Comparison of ENCODE assay signal across 13 cellular contexts in the genomic region with DNA sequence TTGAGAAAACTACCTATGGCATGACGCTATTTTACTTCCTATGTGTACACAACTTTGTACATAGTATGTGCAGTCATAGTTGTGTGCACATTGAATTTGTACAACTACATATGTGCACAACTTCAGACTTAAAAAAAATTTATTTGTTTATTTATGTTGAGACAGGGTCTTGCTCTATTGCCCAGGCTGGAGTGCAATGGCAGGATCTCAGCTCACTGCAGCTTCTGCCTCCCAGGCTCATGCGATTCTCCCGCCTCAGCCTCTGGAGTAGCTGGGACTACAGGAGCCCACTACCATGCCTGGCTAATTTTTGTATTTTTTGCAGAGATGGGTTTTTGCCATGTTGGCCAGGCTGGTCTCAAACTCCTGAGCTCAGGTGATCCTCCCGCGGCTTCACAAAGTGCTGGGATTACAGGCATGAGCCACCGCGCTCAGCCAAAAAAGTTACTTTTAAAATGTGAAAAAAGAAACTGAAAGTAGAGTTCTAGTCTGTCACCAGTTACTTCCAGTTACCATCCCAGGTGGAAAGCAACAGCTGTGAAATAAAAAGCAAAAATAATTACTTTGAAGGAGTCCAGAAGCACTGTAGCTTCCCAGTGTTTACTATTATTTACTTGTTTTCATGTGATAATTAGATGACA. TPM values are rescaled to one million over a fixed set of nuclear protein-coding genes. Genes with fewer than 3 reads are reported as not detected.
A peak's percentile ranks its signal among the peaks of the same experiment; 100 is the strongest.
DNase-seq lines count a peak whose midpoint lies in the region; ATAC-seq, FAIRE-seq and TF ChIP-seq lines count a peak whose summit lies in the region.
"Had no signal": no experiment of that assay in that cellular context is flagged by ENCODE, and none has a peak within 500 bp of the region (broad histone marks: within the 10 kb centered on the region; RNA-seq: fewer than 3 reads in every experiment).

No MANE protein-coding gene starts in this region.

- no peaks in the 10 kb centered on the region for H3K27me3 Mint-ChIP-seq in natural killer cell treated with Interleukin-12 subunit alpha and Interleukin-12 subunit beta and Interleukin-15 and Interleukin-18, amount 100 ng/mL, for 72 hours

- H3K4me1 ChIP-seq in DND-41 (ENCODE audit: insufficient read depth, low read length) (peaks cover 71% of the 10 kb centered on the region), MM.1S (ENCODE audit: low read length) (peaks cover 27% of the 10 kb centered on the region), GM12878 (ENCODE audit: control insufficient read depth, insufficient read depth, low read length) (peaks cover 18% of the 10 kb centered on the region), prostate gland (replicated peaks) (peaks cover 4% of the 10 kb centered on the region)

- no peaks in the 10 kb centered on the region for H3K9me2 ChIP-seq in MM.1S (replicated peaks; ENCODE audit: insufficient read depth, low read length)

- H3K9me3 Mint-ChIP-seq in natural killer cell treated with Interleukin-12 subunit alpha and Interleukin-12 subunit beta and Interleukin-15 and Interleukin-18, amount 100 ng/mL, for 72 hours, result no peaks in the 10 kb centered on the region

- H3K4me3 Mint-ChIP-seq in natural killer cell treated with Interleukin-12 subunit alpha and Interleukin-12 subunit beta and Interleukin-15 and Interleukin-18, amount 100 ng/mL, for 72 hours, result peak overlapping the region; percentile 97

- TF ChIP-seq RAD21 in GM12878 (IDR thresholded peaks at IDR 0.05; ENCODE audit: insufficient read depth, low read depth, low read length), result no peak

- TF ChIP-seq EP300 in GM12878 (IDR thresholded peaks at IDR 0.05; ENCODE audit: borderline replicate concordance in 1 of 2, control insufficient read depth in 1 of 2, low read depth in 2 of 2, low read length in 2 of 2), result no peak

- peaks cover 42 to 65% of the 10 kb centered on the region in 2 donors for H3K4me1 Mint-ChIP-seq in natural killer cell treated with Interleukin-12 subunit alpha and Interleukin-12 subunit beta and Interleukin-15 and Interleukin-18, amount 100 ng/mL, for 72 hours (ENCODE audit: low read depth in 2 of 2)

- H3K27me3 ChIP-seq in DND-41 (ENCODE audit: insufficient read depth, low read length, poor library complexity), result no peaks in the 10 kb centered on the region
- H3K27me3 ChIP-seq in MM.1S (replicated peaks; ENCODE audit: insufficient read depth, low read length), result no peaks in the 10 kb centered on the region
- H3K27me3 ChIP-seq in GM12878 (replicated peaks in 1 of 2; ENCODE audit: control insufficient read depth in 2 of 2, insufficient read depth in 2 of 2, low read length in 1 of 2), result no peaks in the 10 kb centered on the region
- H3K27me3 ChIP-seq in H7 (ENCODE audit: control insufficient read depth, insufficient read depth, low read length), result no peaks in the 10 kb centered on the region
- no peaks in the 10 kb centered on the region for H3K27me3 ChIP-seq in prostate gland (replicated peaks; ENCODE audit: insufficient read depth)

- RAD21 ChIA-PET in GM12878 (lab: Charles Lee; ENCODE audit: unreplicated experiment), result interaction anchor here (0.9 to 1.0 kb wide), 2 partner anchors 83 to 216 kb away, joined by 4 read pairs; no protein-coding TSS in a partner anchor

- intact Hi-C loops in GM12878 (cut with micrococcal nuclease; ENCODE audit: unreplicated experiment), result loop anchor here (2.0 to 10.0 kb wide), 5 partner anchors 72 to 305 kb away; a partner anchor contains a TSS
- intact Hi-C loops in prostate gland (cut with DNase I), result loop anchor here (5.0 to 10.0 kb wide), 4 partner anchors 87 to 212 kb away; a partner anchor contains a TSS

- H3K79me2 ChIP-seq in DND-41 (ENCODE audit: insufficient read depth, low read length) (peaks cover 67% of the 10 kb centered on the region), MM.1S (ENCODE audit: low read length) (peaks cover 42% of the 10 kb centered on the region), GM12878 (ENCODE audit: control insufficient read depth, insufficient read depth, low read length) (peaks cover 49% of the 10 kb centered on the region)

- no TSS peak for BruUV-seq in GM12878 (replicated peaks; lab: Mats Ljungman, UMichigan)

- WGBS in GM12878 (ENCODE audit: insufficient coverage, insufficient replicate concordance, low lambda C conversion rate, missing lambda C conversion rate), result 57% methylated on average over 7 of the region's 7 CpGs
- WGBS in prostate gland, result 80% methylated on average over 7 of the region's 7 CpGs

- H3K4me3 ChIP-seq in DND-41 (ENCODE audit: low read depth in 1 of 2, low read length in 2 of 2) (no peak overlapping the region), MM.1S (ENCODE audit: low read length) (no peak overlapping the region; the same call in 1 of the 2 replicates), GM12878 (no peak overlapping the region), H7 (ENCODE audit: insufficient read depth, low read depth, low read length) (no peak overlapping the region), prostate gland (no peak overlapping the region)
- H3K4me3 ChIP-seq: SK-N-MC had no signal

- 0 out of 2 replicates have a peak overlapping the region, but pooled peaks have one; percentile 7 for H3K9ac ChIP-seq in DND-41 (ENCODE audit: low read depth, low read length)
- H3K9ac ChIP-seq in MM.1S (ENCODE audit: low read length), result no peak overlapping the region
- H3K9ac ChIP-seq in GM12878 (ENCODE audit: control insufficient read depth, insufficient read depth, low read length), result no peak overlapping the region

- POLR2A ChIA-PET in GM12878 (lab: Charles Lee), result interaction anchor here (0.9 to 2.5 kb wide), 5 partner anchors 14 to 243 kb away, joined by 3 to 11 read pairs (median 5); a partner anchor contains a TSS

- no peak overlapping the region for H2AFZ ChIP-seq in DND-41 (ENCODE audit: low read depth, low read length)
- H2AFZ ChIP-seq in MM.1S (ENCODE audit: low read length), result 0 out of 2 replicates have a peak overlapping the region, but pooled peaks have one; percentile 14
- no peak overlapping the region for H2AFZ ChIP-seq in GM12878 (ENCODE audit: control insufficient read depth, low read depth, low read length)

- CTCF ChIA-PET in GM12878 (lab: Yijun Ruan, JAX), result interaction anchor here (0.7 to 4.7 kb wide), 3 partner anchors 15 to 217 kb away, joined by 3 to 41 read pairs (median 18); a partner anchor contains a TSS

- peak overlapping the region; percentile 15; the same call in 1 of the 2 replicates for H3K4me2 ChIP-seq in DND-41 (ENCODE audit: insufficient read depth, low read length)
- peak overlapping the region; percentile 46 for H3K4me2 ChIP-seq in MM.1S (ENCODE audit: low read depth, low read length)
- H3K4me2 ChIP-seq in GM12878 (ENCODE audit: control insufficient read depth, insufficient read depth), result peak overlapping the region; percentile 31

- H3K27ac ChIP-seq in DND-41 (ENCODE audit: low read length) (no peak overlapping the region), MM.1S (ENCODE audit: low read length) (no peak overlapping the region), GM12878 (ENCODE audit: control insufficient read depth, insufficient read depth) (peak overlapping the region; percentile 4; the same call in 1 of the 2 replicates), prostate gland (no peak overlapping the region)
- H3K27ac ChIP-seq: SK-N-MC had no signal

- H3F3A ChIP-seq in MM.1S (ENCODE audit: insufficient read depth, low read length), result peaks cover 13% of the 10 kb centered on the region

- DNase-seq in DND-41 (no peak), MM.1S (peak; percentile 40), GM12878 (ENCODE audit: low read depth, low spot score) (no peak), foreskin melanocyte (no peak), inferior parietal cortex (ENCODE audit: extremely low spot score) (no peak), H7 (no peak), prostate gland (ENCODE audit: low spot score) (no peak)
- DNase-seq in natural killer cell treated with Interleukin-12 subunit alpha and Interleukin-12 subunit beta and Interleukin-15 and Interleukin-18, amount 100 ng/mL, for 72 hours (ENCODE audit: low spot score), result no peak
- DNase-seq: activated CD4-positive, alpha-beta T cell treated with anti-CD3 and anti-CD28 coated beads for 1 hour; DMS53; NCI-H524; stimulated activated naive CD4-positive, alpha-beta T cell treated with Interleukin-2 at 50 U/mL for 16 hours had no signal

- H3K27ac Mint-ChIP-seq in natural killer cell treated with Interleukin-12 subunit alpha and Interleukin-12 subunit beta and Interleukin-15 and Interleukin-18, amount 100 ng/mL, for 72 hours, result peak overlapping the region; percentile 86 to 89

- TF ChIP-seq POLR2A in GM12878 (IDR thresholded peaks at IDR 0.05; ENCODE audit: low read depth, low read length) (no peak), prostate gland (IDR thresholded peaks at IDR 0.05) (no peak)

- ATAC-seq in DND-41 (ENCODE audit: insufficient read depth, low read depth) (no peak), GM12878 (no peak)
- ATAC-seq in natural killer cell treated with Interleukin-12 subunit alpha and Interleukin-12 subunit beta and Interleukin-15 and Interleukin-18, amount 100 ng/mL, for 72 hours, result no peak

- H3K9me3 ChIP-seq in DND-41 (ENCODE audit: insufficient read depth, low read length, severe bottlenecking), result no peaks in the 10 kb centered on the region
- no peaks in the 10 kb centered on the region for H3K9me3 ChIP-seq in MM.1S (replicated peaks; ENCODE audit: insufficient read depth, low read length)
- no peaks in the 10 kb centered on the region for H3K9me3 ChIP-seq in GM12878 (replicated peaks; ENCODE audit: control insufficient read depth, insufficient read depth, low read length)
- no peaks in the 10 kb centered on the region for H3K9me3 ChIP-seq in prostate gland

- in situ Hi-C loops in GM12878 (cut with MboI), result loop anchor here (5.0 kb wide), 1 partner anchor 77 kb away; no protein-coding TSS in a partner anchor

- no peak for FAIRE-seq in GM12878 (lab: Jason Lieb, UNC)

- SMC1A ChIA-PET in GM12878 (lab: Charles Lee; ENCODE audit: uncharacterized antibody, unreplicated experiment), result interaction anchor here (0.8 to 2.8 kb wide), 9 partner anchors 11 to 216 kb away, joined by 3 to 13 read pairs (median 9); a partner anchor contains a TSS

- H3K36me3 Mint-ChIP-seq in natural killer cell treated with Interleukin-12 subunit alpha and Interleukin-12 subunit beta and Interleukin-15 and Interleukin-18, amount 100 ng/mL, for 72 hours, result peaks cover 8% of the 10 kb centered on the region

- TF ChIP-seq CTCF in DND-41 (IDR thresholded peaks at IDR 0.05; ENCODE audit: borderline replicate concordance, extremely low read depth, low read length, poor library complexity, severe bottlenecking) (no peak), MM.1S (IDR thresholded peaks at IDR 0.05; ENCODE audit: low read length) (no peak), GM12878 (IDR thresholded peaks at IDR 0.05 in 2 of 3, conservative IDR thresholded peaks at IDR 0.05 in 1 of 3; ENCODE audit: control insufficient read depth in 2 of 3, extremely low read depth in 1 of 3, insufficient read depth in 1 of 3, low read depth in 3 of 3, low read length in 3 of 3) (no peak), prostate gland (IDR thresholded peaks at IDR 0.05) (no peak)

- H3K36me3 ChIP-seq in DND-41 (ENCODE audit: insufficient read depth, low read length), result peaks cover 8% of the 10 kb centered on the region; the same call in 1 of the 2 replicates
- no peaks in the 10 kb centered on the region; the same call in 1 of the 2 replicates for H3K36me3 ChIP-seq in MM.1S (replicated peaks; ENCODE audit: insufficient read depth, low read length)
- peaks cover 0 to 6% of the 10 kb centered on the region in 2 experiments; a peak in 1 of 4 replicates for H3K36me3 ChIP-seq in GM12878 (ENCODE audit: control insufficient read depth in 2 of 2, insufficient read depth in 2 of 2, low read length in 1 of 2)
- H3K36me3 ChIP-seq in H7 (replicated peaks; ENCODE audit: control insufficient read depth, insufficient read depth, low read length), result no peaks in the 10 kb centered on the region; the same call in 1 of the 2 replicates
- no peaks in the 10 kb centered on the region for H3K36me3 ChIP-seq in prostate gland

- H4K20me1 ChIP-seq in DND-41 (ENCODE audit: insufficient read depth, low read length) (no peaks in the 10 kb centered on the region), MM.1S (ENCODE audit: insufficient read depth, low read length) (no peaks in the 10 kb centered on the region), GM12878 (ENCODE audit: control insufficient read depth, insufficient read depth) (no peaks in the 10 kb centered on the region)

RNA-seq across cellular contexts. Expression of a gene that starts 1.7 kb away (rescaled TPM):
- total RNA-seq in GM12878 (2013; cell fraction: nucleolus; rRNA removed), result 64.1 and 65.1 TPM in 2 replicates
- total RNA-seq in GM12878 (2014; rRNA removed) (8.5 and 10.1 TPM in 2 replicates), GM12878 (2014; rRNA removed; fragmentation: Illumina TruSeq; extraction: Trizol) (10.8 and 10.9 TPM in 2 replicates), GM12878 (2021) (13.2 and 16.1 TPM in 2 replicates), prostate gland (10 to 100 TPM; 20.5 to 39.4 TPM)
- polyA plus RNA-seq in GM12878 (2011; ENCODE audit: low read depth), result 6.2 TPM
- polyA plus RNA-seq in GM12878 (2011; rRNA removed) (11.5 and 12.1 TPM in 2 replicates), GM12878 (2014; fragmentation: Illumina TruSeq; extraction: Trizol) (17.9 and 23.2 TPM in 2 replicates), GM12878 (2014; fragmentation: Nextera tagmentation; extraction: Ambion mirVana) (1 to 10 TPM; 1.0 to 1.5 TPM), GM12878 (2014; rRNA removed) (8.3 and 9.0 TPM in 2 replicates), GM12878 (2016; fragmentation: Nextera tagmentation; extraction: Ambion mirVana) (1 to 10 TPM; 5.6 to 5.8 TPM)
- 6.7 and 11.2 TPM in 2 replicates for polyA plus RNA-seq in GM12878 (2011; cell fraction: cytosol; rRNA removed)
- polyA plus RNA-seq in GM12878 (2011; cell fraction: nucleus; rRNA removed), result 33.7 and 34.6 TPM in 2 replicates
- 8.7 and 8.9 TPM in 2 replicates for polyA plus RNA-seq in GM12878 (2012)
- polyA minus RNA-seq in GM12878 (2011; rRNA and poly(A)+ RNA removed), result 16.6 and 21.7 TPM in 2 replicates
- 6.4 and 9.0 TPM in 2 replicates for polyA minus RNA-seq in GM12878 (2011; cell fraction: cytosol; rRNA and poly(A)+ RNA removed)
- 14.3 and 16.2 TPM in 2 replicates for polyA minus RNA-seq in GM12878 (2011; cell fraction: nucleus; rRNA and poly(A)+ RNA removed)
- total RNA-seq in natural killer cell treated with Interleukin-12 subunit alpha and Interleukin-12 subunit beta and Interleukin-15 and Interleukin-18, amount 100 ng/mL, for 72 hours, result 10 to 100 TPM; 18.2 to 20.0 TPM
- total RNA-seq in H7 (2014; rRNA removed; shearing (Covaris generic)), result 13.4 and 18.6 TPM in 2 replicates

RNA-seq across cellular contexts. Expression of a gene that starts 15.6 kb away (rescaled TPM):
- 3.0 and 5.8 TPM in 2 replicates for total RNA-seq in GM12878 (2013; cell fraction: nucleolus; rRNA removed)
- total RNA-seq in GM12878 (2014; rRNA removed) (6.1 and 9.5 TPM in 2 replicates), GM12878 (2014; rRNA removed; fragmentation: Illumina TruSeq; extraction: Trizol) (10.7 and 11.2 TPM in 2 replicates), GM12878 (2021) (6.6 and 7.1 TPM in 2 replicates), prostate gland (1 to 10 TPM; 5.3 TPM)
- polyA plus RNA-seq in GM12878 (2011; ENCODE audit: low read depth), result 3.4 TPM
- polyA plus RNA-seq in GM12878 (2011; rRNA removed) (4.6 and 5.2 TPM in 2 replicates), GM12878 (2014; fragmentation: Illumina TruSeq; extraction: Trizol) (10.1 and 12.7 TPM in 2 replicates), GM12878 (2014; fragmentation: Nextera tagmentation; extraction: Ambion mirVana) (10 to 100 TPM; 10.5 to 13.8 TPM), GM12878 (2014; rRNA removed) (8.3 and 10.1 TPM in 2 replicates), GM12878 (2016; fragmentation: Nextera tagmentation; extraction: Ambion mirVana) (10 to 100 TPM; 10.7 to 11.2 TPM)
- polyA plus RNA-seq in GM12878 (2011; cell fraction: cytosol; rRNA removed), result 2.3 and 3.5 TPM in 2 replicates
- 3.6 and 5.0 TPM in 2 replicates for polyA plus RNA-seq in GM12878 (2011; cell fraction: nucleus; rRNA removed)
- polyA plus RNA-seq in GM12878 (2012), result 5.1 and 5.3 TPM in 2 replicates
- 4.3 and 5.2 TPM in 2 replicates for polyA minus RNA-seq in GM12878 (2011; rRNA and poly(A)+ RNA removed)
- polyA minus RNA-seq in GM12878 (2011; cell fraction: cytosol; rRNA and poly(A)+ RNA removed), result 0.73 and 1.2 TPM in 2 replicates
- polyA minus RNA-seq in GM12878 (2011; cell fraction: nucleus; rRNA and poly(A)+ RNA removed), result 5.3 and 5.6 TPM in 2 replicates
- total RNA-seq in natural killer cell treated with Interleukin-12 subunit alpha and Interleukin-12 subunit beta and Interleukin-15 and Interleukin-18, amount 100 ng/mL, for 72 hours, result 1 to 10 TPM; 5.8 to 6.0 TPM
- 4.0 and 4.3 TPM in 2 replicates for total RNA-seq in H7 (2014; rRNA removed; shearing (Covaris generic))

RNA-seq across cellular contexts. Expression of a gene that starts 59.6 kb away (rescaled TPM):
- total RNA-seq in GM12878 (2013; cell fraction: nucleolus; rRNA removed), result 5.4 and 5.5 TPM in 2 replicates
- total RNA-seq in GM12878 (2014; rRNA removed), result 1.9 and 2.3 TPM in 2 replicates
- total RNA-seq in GM12878 (2014; rRNA removed; fragmentation: Illumina TruSeq; extraction: Trizol), result 3.2 and 3.3 TPM in 2 replicates
- total RNA-seq in GM12878 (2021), result 2.5 and 2.6 TPM in 2 replicates
- 1.5 TPM for polyA plus RNA-seq in GM12878 (2011; ENCODE audit: low read depth)
- polyA plus RNA-seq in GM12878 (2011; rRNA removed), result 1.1 and 1.5 TPM in 2 replicates
- 0.69 and 0.72 TPM in 2 replicates for polyA plus RNA-seq in GM12878 (2011; cell fraction: cytosol; rRNA removed)
- 0.83 and 0.97 TPM in 2 replicates for polyA plus RNA-seq in GM12878 (2011; cell fraction: nucleus; rRNA removed)
- 1.7 TPM in 2 replicates for polyA plus RNA-seq in GM12878 (2012)
- polyA plus RNA-seq in GM12878 (2014; fragmentation: Illumina TruSeq; extraction: Trizol), result 2.1 and 2.8 TPM in 2 replicates
- 1 to 10 TPM; 3.6 to 4.5 TPM for polyA plus RNA-seq in GM12878 (2014; fragmentation: Nextera tagmentation; extraction: Ambion mirVana)
- 1.4 and 1.7 TPM in 2 replicates for polyA plus RNA-seq in GM12878 (2014; rRNA removed)
- polyA plus RNA-seq in GM12878 (2016; fragmentation: Nextera tagmentation; extraction: Ambion mirVana), result 1 to 10 TPM; 4.2 to 5.0 TPM
- 1.2 and 2.4 TPM in 2 replicates for polyA minus RNA-seq in GM12878 (2011; rRNA and poly(A)+ RNA removed)
- 0.42 and 0.67 TPM in 2 replicates for polyA minus RNA-seq in GM12878 (2011; cell fraction: cytosol; rRNA and poly(A)+ RNA removed)
- polyA minus RNA-seq in GM12878 (2011; cell fraction: nucleus; rRNA and poly(A)+ RNA removed), result 1.7 and 2.1 TPM in 2 replicates
- under 1 TPM; 0.48 to 0.59 TPM for total RNA-seq in natural killer cell treated with Interleukin-12 subunit alpha and Interleukin-12 subunit beta and Interleukin-15 and Interleukin-18, amount 100 ng/mL, for 72 hours
- 2.1 and 3.5 TPM in 2 replicates for total RNA-seq in H7 (2014; rRNA removed; shearing (Covaris generic))
- total RNA-seq in prostate gland, result 1 to 10 TPM; 1.3 to 1.8 TPM
